In the genomic region with DNA sequence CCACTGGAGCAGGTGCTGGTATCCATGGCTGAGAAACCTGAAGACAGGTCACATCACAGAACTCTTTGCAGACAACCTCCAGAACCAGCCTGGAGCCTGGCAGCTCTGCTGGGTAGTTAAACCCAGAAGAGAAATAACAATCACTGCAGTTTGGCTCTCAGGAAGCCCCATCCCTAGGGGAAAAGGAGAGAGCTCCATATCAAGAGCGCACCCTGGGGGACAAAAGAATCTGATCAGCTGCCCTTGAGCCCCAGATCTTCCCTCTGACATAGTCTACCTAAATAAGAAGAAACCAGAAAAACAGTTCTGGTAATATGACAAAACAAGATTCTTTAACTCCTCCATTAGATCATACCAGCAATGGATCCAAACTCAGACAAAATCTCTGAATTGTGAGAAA, we compare ENCODE assay signal across 1 cellular context.
TF ChIP-seq lines count a peak whose summit lies in the region.

No MANE protein-coding gene starts in this region.

TF ChIP-seq in H1, 55 proteins besides CTCF, POLR2A, EP300 and RAD21:
- TF ChIP-seq GABPA (IDR thresholded peaks at IDR 0.05; ENCODE audit: borderline replicate concordance, insufficient read depth, low read length), result no peak
- no peak for TF ChIP-seq FOSL1 (IDR thresholded peaks at IDR 0.05; ENCODE audit: insufficient read depth, low read depth, low read length)
- TF ChIP-seq SRF (IDR thresholded peaks at IDR 0.05; ENCODE audit: low read depth, low read length), result no peak
- no peak for TF ChIP-seq CHD7 (IDR thresholded peaks at IDR 0.05; ENCODE audit: insufficient replicate concordance, low read length)
- no peak for TF ChIP-seq CTBP2 (IDR thresholded peaks at IDR 0.05; ENCODE audit: borderline replicate concordance, insufficient read depth, insufficient read length, low read length)
- TF ChIP-seq TEAD4 (IDR thresholded peaks at IDR 0.05; ENCODE audit: low read depth, low read length), result no peak
- TF ChIP-seq, protein P1, sequence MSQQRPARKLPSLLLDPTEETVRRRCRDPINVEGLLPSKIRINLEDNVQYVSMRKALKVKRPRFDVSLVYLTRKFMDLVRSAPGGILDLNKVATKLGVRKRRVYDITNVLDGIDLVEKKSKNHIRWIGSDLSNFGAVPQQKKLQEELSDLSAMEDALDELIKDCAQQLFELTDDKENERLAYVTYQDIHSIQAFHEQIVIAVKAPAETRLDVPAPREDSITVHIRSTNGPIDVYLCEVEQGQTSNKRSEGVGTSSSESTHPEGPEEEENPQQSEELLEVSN (IDR thresholded peaks at IDR 0.05), result no peak
- TF ChIP-seq CBX5 (IDR thresholded peaks at IDR 0.05; ENCODE audit: low read depth, low read length), result no peak
- no peak for TF ChIP-seq POLR2AphosphoS5 (IDR thresholded peaks at IDR 0.05; ENCODE audit: low read depth, low read length)
- TF ChIP-seq TBP (IDR thresholded peaks at IDR 0.05; ENCODE audit: low read depth, low read length), result no peak
- TF ChIP-seq BCL11A (IDR thresholded peaks at IDR 0.05; ENCODE audit: low read depth in 2 of 2, low read length in 2 of 2), result no peak
- TF ChIP-seq SIX5 (IDR thresholded peaks at IDR 0.05; ENCODE audit: low read depth, low read length), result no peak
- no peak for TF ChIP-seq MAFK (IDR thresholded peaks at IDR 0.05; ENCODE audit: low read depth, low read length)
- no peak for TF ChIP-seq PHF8 (conservative IDR thresholded peaks at IDR 0.05; ENCODE audit: low read depth, low read length)
